ENCODE assay signal across 9 cellular contexts in genomic region chr5:154956712-154957111, GRCh38. TPM values are rescaled to one million over a fixed set of nuclear protein-coding genes. Genes with fewer than 3 reads are reported as not detected.
"Had no signal": no experiment of that assay in that cellular context is flagged by ENCODE, and none has a peak within 500 bp of the region (broad histone marks: within the 10 kb centered on the region; RNA-seq: fewer than 3 reads in every experiment).

No MANE protein-coding gene starts in this region.

- H3K4me1 Mint-ChIP-seq: GM23338, H9 had no signal

- H3K9me3 Mint-ChIP-seq: GM23338, H9, IgD-negative memory B cell had no signal

- ATAC-seq: GM23338, HepG2 had no signal

- H3K27me3 Mint-ChIP-seq: IgD-negative memory B cell had no signal

- H3K4me3 ChIP-seq: GM23338 had no signal

- H3K27ac Mint-ChIP-seq: GM23338, H9, IgD-negative memory B cell had no signal

- H3K4me3 Mint-ChIP-seq: GM23338, H9, IgD-negative memory B cell had no signal

- H3K27ac ChIP-seq: HL-60, KMS-11 had no signal

- DNase-seq: H9, HCEC 1CT, KBM-7 had no signal

RNA-seq across cellular contexts. Expression of gene KIF4B, which starts 56.8 kb away (rescaled TPM):
- total RNA-seq: GM23338, HT1080 had no signal
